In the genomic region with DNA sequence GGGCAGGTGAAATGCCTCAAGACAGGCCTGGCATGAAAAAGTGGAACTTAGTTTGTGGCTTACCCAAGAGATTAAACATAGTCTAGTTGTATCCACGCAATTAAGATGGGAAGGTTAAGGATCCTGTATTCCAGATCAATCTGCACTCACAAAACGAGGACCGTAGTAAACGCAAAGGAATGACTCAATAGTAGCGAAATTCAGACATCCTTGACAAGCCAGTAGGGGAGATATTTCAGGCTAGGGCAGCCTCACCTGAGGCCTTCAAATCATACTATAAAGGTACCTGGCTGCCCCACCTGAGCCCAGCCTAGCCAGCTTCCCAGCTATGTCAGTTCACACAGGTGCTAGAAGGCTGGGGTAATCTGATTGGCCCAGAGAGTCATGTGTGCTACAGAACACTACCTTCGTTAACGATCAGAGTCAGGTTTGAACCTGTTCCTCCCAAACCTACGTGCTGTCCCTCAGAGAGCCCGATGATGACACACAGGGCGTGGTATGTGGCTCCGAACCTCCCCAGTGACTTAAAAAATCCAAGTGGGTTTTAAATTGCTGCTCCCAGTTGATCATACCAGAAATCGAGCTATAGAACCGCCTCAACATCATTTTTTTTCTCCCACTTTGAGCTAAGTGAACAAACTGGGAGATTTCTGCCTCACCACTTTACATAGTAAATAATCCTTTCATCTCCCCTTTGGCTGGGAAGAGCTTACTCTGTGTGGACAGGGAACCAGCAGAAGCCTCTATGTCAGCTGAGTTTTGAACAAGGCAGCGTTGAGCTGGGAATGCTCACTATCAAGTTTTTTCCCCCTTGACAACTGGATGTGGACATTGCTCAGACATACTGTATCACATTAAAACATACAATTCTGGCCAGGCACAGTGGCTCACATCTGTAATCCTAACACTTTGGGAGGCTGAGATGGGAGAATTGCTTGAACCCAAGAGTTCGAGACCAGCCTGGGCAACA, we compare ENCODE assay signal across 10 cellular contexts. TPM values are rescaled to one million over a fixed set of nuclear protein-coding genes. Genes with fewer than 3 reads are reported as not detected.
DNase-seq lines count a peak whose midpoint lies in the region; ATAC-seq and TF ChIP-seq lines count a peak whose summit lies in the region.
"Had no signal": no experiment of that assay in that cellular context is flagged by ENCODE, and none has a peak within 500 bp of the region (broad histone marks: within the 10 kb centered on the region; RNA-seq: fewer than 3 reads in every experiment).

No MANE protein-coding gene starts in this region.

- POLR2A ChIA-PET in PC-9 (lab: Charles Lee; ENCODE audit: unreplicated experiment), result interaction anchor here (0.6 to 1.4 kb wide), 8 partner anchors 20 to 1185 kb away, joined by 3 to 47 read pairs (median 4); a partner anchor contains a TSS

- H3K9me3 ChIP-seq in PC-9 (ENCODE audit: insufficient read depth, low read depth), result no peaks in the 10 kb centered on the region
- no peaks in the 10 kb centered on the region for H3K9me3 ChIP-seq in tibial nerve
- H3K9me3 ChIP-seq in adrenal gland (replicated peaks in 1 of 3), result no peaks in the 10 kb centered on the region

- DNase-seq in NOMO-1 (lab: John Stamatoyannopoulos, UW; ENCODE audit: unreplicated experiment in 2 of 2) (peak; percentile 21 to 30), NOMO-1 treated with dmso at 0.1 percent for 144 hours (lab: John Stamatoyannopoulos, UW; ENCODE audit: unreplicated experiment) (no peak), PC-9 (peak; percentile 56 to 74), islet precursor cell (peak; percentile 85), tibial nerve (ENCODE audit: low spot score in 2 of 2) (no peak), adrenal gland (no peak)
- DNase-seq in stimulated activated CD4-positive, alpha-beta T cell treated with anti-CD3 and anti-CD28 coated beads, Interleukin-4, amount 100 ng/mL, for 4 hours, result no peak
- DNase-seq: effector memory CD8-positive, alpha-beta T cell; NCI-H524 had no signal

- ATAC-seq in HG03520 (IDR thresholded peaks at IDR 0.05; ENCODE audit: unreplicated experiment), result no peak
- ATAC-seq: effector memory CD8-positive, alpha-beta T cell had no signal

- WGBS in tibial nerve, 2 donors, result 90 to 91% methylated on average over 15 of the region's 15 CpGs
- 90 to 92% (median 91%) methylated on average over 13 to 15 of the region's 15 CpGs for WGBS in adrenal gland, 4 donors

- no peaks in the 10 kb centered on the region for H3K79me2 ChIP-seq in PC-9 (ENCODE audit: low read depth)

- H3K36me3 ChIP-seq in PC-9 (ENCODE audit: low read depth) (no peaks in the 10 kb centered on the region), tibial nerve (no peaks in the 10 kb centered on the region), adrenal gland (replicated peaks in 1 of 2) (no peaks in the 10 kb centered on the region)

- CTCF ChIA-PET in PC-9 (lab: Charles Lee), result interaction anchor here (0.8 to 2.0 kb wide), 4 partner anchors 42 to 75 kb away, joined by 3 to 14 read pairs (median 10); a partner anchor contains a TSS

- H3K4me1 ChIP-seq in PC-9 (replicated peaks; ENCODE audit: insufficient read depth) (peaks cover 38% of the 10 kb centered on the region), tibial nerve (peaks cover 0 to 77% (median 49%) of the 10 kb centered on the region in 4 donors), adrenal gland (replicated peaks in 1 of 2) (no peaks in the 10 kb centered on the region)

- no peak for TF ChIP-seq EP300 in tibial nerve (IDR thresholded peaks at IDR 0.05)

- no TSS peak for BruUV-seq in PC-9 (replicated peaks; lab: Mats Ljungman, UMichigan)

- peak overlapping the region; percentile 9 for H3K4me2 ChIP-seq in PC-9

- no peak overlapping the region for H3K4me3 ChIP-seq in PC-9
- H3K4me3 ChIP-seq in tibial nerve, result no peak overlapping the region
- H3K4me3 ChIP-seq in adrenal gland, result no peak overlapping the region

- intact Hi-C loops in PC-9 (cut with micrococcal nuclease; ENCODE audit: unreplicated experiment), result no loop called here
- intact Hi-C loops in adrenal gland (cut with DNase I), result no loop called here

- H3K27me3 ChIP-seq in PC-9 (ENCODE audit: insufficient read depth, low read depth) (no peaks in the 10 kb centered on the region), tibial nerve (no peaks in the 10 kb centered on the region), adrenal gland (no peaks in the 10 kb centered on the region)

- peaks cover 32% of the 10 kb centered on the region for H3F3A ChIP-seq in PC-9 (ENCODE audit: insufficient read depth, low read depth)

- TF ChIP-seq POLR2A in tibial nerve (IDR thresholded peaks at IDR 0.05) (no peak), adrenal gland (IDR thresholded peaks at IDR 0.05) (no peak)

- H3K27ac ChIP-seq in PC-9 (no peak overlapping the region), tibial nerve (peak overlapping the region; percentile 77 to 96 (median 92)), adrenal gland (peak overlapping the region in 1 of 5 donors; percentile 61)

- no peak overlapping the region for H2AFZ ChIP-seq in PC-9

- no peaks in the 10 kb centered on the region for H3K9me2 ChIP-seq in PC-9 (ENCODE audit: insufficient read depth)

- TF ChIP-seq CTCF in PC-9 (conservative IDR thresholded peaks at IDR 0.05) (no peak), tibial nerve (IDR thresholded peaks at IDR 0.05) (no peak), adrenal gland (IDR thresholded peaks at IDR 0.05) (no peak)

- H4K20me1 ChIP-seq in PC-9 (ENCODE audit: insufficient read depth), result no peaks in the 10 kb centered on the region

RNA-seq across cellular contexts. Expression of a gene that starts 46.3 kb away (rescaled TPM):
- total RNA-seq in PC-9 (2021), result 632 and 734 TPM in 2 replicates
- 1,000 to 10,000 TPM; 1,417 to 3,061 (median 2,562) TPM for total RNA-seq in tibial nerve
- total RNA-seq in adrenal gland, result 100 to 1,000 TPM; 121 to 307 (median 204) TPM
- polyA plus RNA-seq in adrenal gland, result 10 to 100 TPM; 32.0 to 35.4 (median 32.7) TPM

Comparison
In these comparisons a context has a peak if more than half of its experiments do, and no peak if none do; other contexts are left out.
1. DNase-seq: peak in NOMO-1 (2 of 2), PC-9 (2 of 2) and islet precursor cell (single experiment); none in NOMO-1 treated with dmso at 0.1 percent for 144 hours (single experiment), tibial nerve (0 of 2), stimulated activated CD4-positive, alpha-beta T cell treated with anti-CD3 and anti-CD28 coated beads, Interleukin-4, amount 100 ng/mL, for 4 hours (0 of 2) and adrenal gland (0 of 7).